26 cellular contexts compared by ENCODE assay signal in genomic region chr21:37294674-37295073, GRCh38.
"Had no signal": no experiment of that assay in that cellular context is flagged by ENCODE, and none has a peak within 500 bp of the region (broad histone marks: within the 10 kb centered on the region; RNA-seq: fewer than 3 reads in every experiment).

No MANE protein-coding gene starts in this region.

- H3K36me3 Mint-ChIP-seq: activated naive CD4-positive, alpha-beta T cell treated with anti-CD3 and anti-CD28 coated beads, Interleukin-2, amount 50 U/mL, for 24 hours; brain; mesothelial cell of epicardium; natural killer cell treated with Interleukin-12 subunit alpha and Interleukin-12 subunit beta and Interleukin-15 and Interleukin-18, amount 100 ng/mL, for 72 hours; stimulated activated effector memory CD8-positive, alpha-beta T cell treated with anti-CD3 and anti-CD28 coated beads, Interleukin-12 subunit alpha, Interleukin-12 subunit beta, amount 100 ng/mL, for 72 hours; T-cell had no signal

- ATAC-seq: activated CD4-positive, CD25-positive, alpha-beta regulatory T cell treated with anti-CD3 and anti-CD28 coated beads, Interleukin-2, amount 50 U/mL, for 24 hours; activated CD8-positive, alpha-beta T cell treated with anti-CD3 and anti-CD28 coated beads, Interleukin-2, amount 10 ng/mL, durations not matched to agents 7 days and 5 days; natural killer cell treated with Interleukin-12 subunit alpha and Interleukin-12 subunit beta and Interleukin-15 and Interleukin-18, amount 100 ng/mL, for 72 hours; stimulated activated effector memory CD8-positive, alpha-beta T cell treated with anti-CD3 and anti-CD28 coated beads, Interleukin-12 subunit alpha, Interleukin-12 subunit beta, amount 100 ng/mL, for 72 hours; stimulated activated naive CD8-positive, alpha-beta T cell treated with anti-CD3 and anti-CD28 coated beads, Interleukin-15, amount 100 ng/mL, for 72 hours; T-cell had no signal

- H3K27ac ChIP-seq: colonic mucosa, epithelial cell of prostate, neutrophil, ovary, prostate gland, tibial artery, VCaP had no signal

- H3K27me3 Mint-ChIP-seq: activated naive CD4-positive, alpha-beta T cell treated with anti-CD3 and anti-CD28 coated beads, Interleukin-2, amount 50 U/mL, for 24 hours; stimulated activated naive CD8-positive, alpha-beta T cell treated with anti-CD3 and anti-CD28 coated beads, Interleukin-15, amount 100 ng/mL, for 72 hours had no signal

- H3K27ac Mint-ChIP-seq: activated CD4-positive, alpha-beta T cell treated with anti-CD3 and anti-CD28 coated beads, Interleukin-2, amount 10 ng/mL, durations not matched to agents 7 days and 5 days; activated CD8-positive, alpha-beta T cell treated with anti-CD3 and anti-CD28 coated beads, Interleukin-2, amount 10 ng/mL, durations not matched to agents 7 days and 5 days; activated naive CD4-positive, alpha-beta T cell treated with anti-CD3 and anti-CD28 coated beads, Interleukin-2, amount 50 U/mL, for 24 hours; brain; mesothelial cell of epicardium; stimulated activated effector memory CD8-positive, alpha-beta T cell treated with anti-CD3 and anti-CD28 coated beads, Interleukin-12 subunit alpha, Interleukin-12 subunit beta, amount 100 ng/mL, for 72 hours; stimulated activated naive CD8-positive, alpha-beta T cell treated with anti-CD3 and anti-CD28 coated beads, Interleukin-15, amount 100 ng/mL, for 72 hours; T-cell; T-helper 2 cell treated with Interferon-gamma antibody and Interleukin-4, amounts not matched to agents 5 μg/mL and 100 μg/mL, for 36 hours had no signal

- H3K9me3 ChIP-seq: colonic mucosa, neutrophil, ovary, prostate gland, tibial artery had no signal

- H3K4me1 Mint-ChIP-seq: activated CD4-positive, alpha-beta T cell treated with anti-CD3 and anti-CD28 coated beads, Interleukin-2, amount 10 ng/mL, durations not matched to agents 7 days and 5 days; brain; stimulated activated naive CD8-positive, alpha-beta T cell treated with anti-CD3 and anti-CD28 coated beads, Interleukin-15, amount 100 ng/mL, for 72 hours had no signal

- H3K9me3 Mint-ChIP-seq: activated CD4-positive, alpha-beta T cell treated with anti-CD3 and anti-CD28 coated beads, Interleukin-2, amount 10 ng/mL, durations not matched to agents 7 days and 5 days; activated naive CD4-positive, alpha-beta T cell treated with anti-CD3 and anti-CD28 coated beads, Interleukin-2, amount 50 U/mL, for 24 hours; mesothelial cell of epicardium; natural killer cell treated with Interleukin-12 subunit alpha and Interleukin-12 subunit beta and Interleukin-15 and Interleukin-18, amount 100 ng/mL, for 72 hours; stimulated activated effector memory CD8-positive, alpha-beta T cell treated with anti-CD3 and anti-CD28 coated beads, Interleukin-12 subunit alpha, Interleukin-12 subunit beta, amount 100 ng/mL, for 72 hours; stimulated activated naive CD8-positive, alpha-beta T cell treated with anti-CD3 and anti-CD28 coated beads, Interleukin-15, amount 100 ng/mL, for 72 hours; T-cell; T-helper 2 cell treated with Interferon-gamma antibody and Interleukin-4, amounts not matched to agents 5 μg/mL and 100 μg/mL, for 36 hours had no signal

- H3K36me3 ChIP-seq: colonic mucosa, neutrophil, ovary, prostate gland, tibial artery had no signal

- H3K4me1 ChIP-seq: colonic mucosa, prostate gland had no signal

- H3K4me3 Mint-ChIP-seq: activated CD4-positive, alpha-beta T cell treated with anti-CD3 and anti-CD28 coated beads, Interleukin-2, amount 10 ng/mL, durations not matched to agents 7 days and 5 days; activated CD8-positive, alpha-beta T cell treated with anti-CD3 and anti-CD28 coated beads, Interleukin-2, amount 10 ng/mL, durations not matched to agents 7 days and 5 days; activated naive CD4-positive, alpha-beta T cell treated with anti-CD3 and anti-CD28 coated beads, Interleukin-2, amount 50 U/mL, for 24 hours; brain; mesothelial cell of epicardium; natural killer cell treated with Interleukin-12 subunit alpha and Interleukin-12 subunit beta and Interleukin-15 and Interleukin-18, amount 100 ng/mL, for 72 hours; stimulated activated effector memory CD8-positive, alpha-beta T cell treated with anti-CD3 and anti-CD28 coated beads, Interleukin-12 subunit alpha, Interleukin-12 subunit beta, amount 100 ng/mL, for 72 hours; stimulated activated naive CD8-positive, alpha-beta T cell treated with anti-CD3 and anti-CD28 coated beads, Interleukin-15, amount 100 ng/mL, for 72 hours; T-cell; T-helper 2 cell treated with Interferon-gamma antibody and Interleukin-4, amounts not matched to agents 5 μg/mL and 100 μg/mL, for 36 hours had no signal

- DNase-seq: activated CD4-positive, alpha-beta T cell treated with anti-CD3 and anti-CD28 coated beads, Interleukin-2, amount 10 ng/mL, durations not matched to agents 7 days and 5 days; activated CD8-positive, alpha-beta T cell treated with anti-CD3 and anti-CD28 coated beads, Interleukin-2, amount 10 ng/mL, durations not matched to agents 7 days and 5 days; activated gamma-delta T cell treated with Interleukin-2 at 50 U/mL for 16 hours; activated T-cell treated with anti-CD3 and anti-CD28 coated beads, Interleukin-2, amount 50 U/mL, for 1 hour; anterior cingulate cortex; central memory CD4-positive, alpha-beta T cell; colonic mucosa; foreskin fibroblast; left cardiac atrium; mammary epithelial cell; ovary; stimulated activated CD4-positive, alpha-beta T cell treated with anti-CD3 and anti-CD28 coated beads, Interleukin-1b, Interleukin-23, amount 100 ng/mL, for 48 hours; stimulated activated naive CD8-positive, alpha-beta T cell treated with anti-CD3 and anti-CD28 coated beads, Interleukin-15, amount 100 ng/mL, for 72 hours; T-cell; tibial artery had no signal

- H3K4me3 ChIP-seq: colonic mucosa, ovary, prostate gland, tibial artery had no signal

- H3K27me3 ChIP-seq: colonic mucosa, neutrophil, ovary, tibial artery had no signal
